In the genomic region with DNA sequence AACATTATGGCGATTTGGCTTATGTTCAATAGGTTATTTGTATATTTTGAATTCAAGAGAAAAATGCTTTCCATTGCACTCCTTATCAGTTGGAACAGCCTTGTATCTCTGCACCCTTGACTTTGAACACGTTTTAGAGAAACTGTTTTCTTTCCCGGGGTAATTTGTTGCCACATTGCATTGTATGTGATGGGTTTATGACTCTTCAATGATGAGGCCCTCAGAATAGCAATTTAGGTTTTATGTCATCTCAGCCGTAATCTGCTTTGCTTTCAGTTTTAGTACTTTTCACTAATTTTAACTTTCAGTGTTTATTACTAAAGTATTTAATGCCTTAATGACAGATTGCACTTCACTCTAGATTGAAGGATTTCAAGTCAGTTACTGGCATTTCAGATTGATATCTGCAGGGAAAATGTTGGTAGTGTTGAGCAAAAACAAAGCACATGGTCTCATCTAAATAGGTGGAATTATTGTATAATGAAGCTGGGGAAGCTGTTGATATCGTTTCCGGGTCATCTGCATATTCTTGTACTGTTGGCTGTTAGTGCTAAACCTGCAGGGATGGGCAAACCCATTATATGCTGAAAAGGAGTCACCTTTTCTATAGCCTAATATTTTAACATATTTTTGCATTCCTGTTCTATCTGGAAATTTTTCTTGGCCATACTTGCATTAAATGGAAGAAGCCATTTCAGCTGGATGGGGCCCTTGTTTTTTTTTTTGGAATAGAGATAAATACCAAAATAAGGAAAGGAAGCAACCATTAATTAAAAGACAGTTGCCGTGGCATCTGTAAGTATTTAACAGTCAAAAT, we compare ENCODE assay signal across 8 cellular contexts. TPM values are rescaled to one million over a fixed set of nuclear protein-coding genes. Genes with fewer than 3 reads are reported as not detected.
DNase-seq lines count a peak whose midpoint lies in the region; ATAC-seq, FAIRE-seq and TF ChIP-seq lines count a peak whose summit lies in the region.

No MANE protein-coding gene starts in this region.

- SMC1A ChIA-PET in GM12878 (lab: Charles Lee; ENCODE audit: uncharacterized antibody, unreplicated experiment): no interaction called here

- intact Hi-C loops in CD8-positive, alpha-beta T cell (cut with DNase I, micrococcal nuclease): loop anchor here in 1 of 2 experiments (2.0 kb wide), 1 partner anchor 13 kb away; no protein-coding TSS in a partner anchor
- intact Hi-C loops in GM12878 (cut with micrococcal nuclease; ENCODE audit: unreplicated experiment) (no loop called here), posterior vena cava (cut with DNase I) (no loop called here)

- H2AFZ ChIP-seq in Karpas-422 (ENCODE audit: low read length) (no peak overlapping the region), GM12878 (ENCODE audit: control insufficient read depth, low read depth, low read length) (no peak overlapping the region)

- no peaks in the 10 kb centered on the region for H3K27me3 Mint-ChIP-seq in CD8-positive, alpha-beta T cell (ENCODE audit: low read depth)
- H3K27me3 Mint-ChIP-seq in memory B cell: no peaks in the 10 kb centered on the region

- peaks cover 51% of the 10 kb centered on the region for H3K4me1 ChIP-seq in CD8-positive, alpha-beta T cell (ENCODE audit: insufficient read depth, low read length)
- H3K4me1 ChIP-seq in Karpas-422 (ENCODE audit: low read length) (peaks cover 30% of the 10 kb centered on the region), GM12878 (ENCODE audit: control insufficient read depth, insufficient read depth, low read length) (no peaks in the 10 kb centered on the region; the same call in 1 of the 2 replicates)

- no peaks in the 10 kb centered on the region for H3K9me3 Mint-ChIP-seq in CD8-positive, alpha-beta T cell
- H3K9me3 Mint-ChIP-seq in memory B cell: no peaks in the 10 kb centered on the region

- peak; percentile 12 for ATAC-seq in CD8-positive, alpha-beta T cell
- ATAC-seq in GM12878 (peak; percentile 25; the same call in 2 of the 3 replicates), memory B cell (ENCODE audit: low read depth) (no peak), GM18907 (IDR thresholded peaks at IDR 0.05; ENCODE audit: unreplicated experiment) (no peak), GM18873 (IDR thresholded peaks at IDR 0.05; ENCODE audit: low FRiP score, unreplicated experiment) (no peak), left lobe of liver (no peak)

- H3K4me2 ChIP-seq in Karpas-422 (ENCODE audit: low read depth, low read length, poor library complexity, severe bottlenecking) (peak overlapping the region; percentile 91), GM12878 (ENCODE audit: control insufficient read depth, insufficient read depth) (peak overlapping the region; percentile 88)

- H3K4me3 ChIP-seq in CD8-positive, alpha-beta T cell (ENCODE audit: low read depth, low read length): peak overlapping the region; percentile 92
- H3K4me3 ChIP-seq in Karpas-422 (ENCODE audit: low read length) (peak overlapping the region; percentile 84), GM12878 (peak overlapping the region; percentile 86)

- POLR2A ChIA-PET in CD8-positive, alpha-beta T cell (lab: Charles Lee): no interaction called here
- POLR2A ChIA-PET in GM12878 (lab: Charles Lee): interaction anchor here (0.7 kb wide), 2 partner anchors 12 to 42 kb away, joined by 3 read pairs; no protein-coding TSS in a partner anchor

- H3K27ac ChIP-seq in CD8-positive, alpha-beta T cell (ENCODE audit: low read depth, low read length): peak overlapping the region; percentile 93
- peak overlapping the region; percentile 88; the same call in 1 of the 2 replicates for H3K27ac ChIP-seq in Karpas-422 (ENCODE audit: low read length)
- peak overlapping the region; percentile 96; the same call in 1 of the 2 replicates for H3K27ac ChIP-seq in GM12878 (ENCODE audit: control insufficient read depth, insufficient read depth)

- CTCF ChIA-PET in CD8-positive, alpha-beta T cell (lab: Charles Lee): interaction anchor here (0.9 kb wide), 1 partner anchor 14 kb away, joined by 3 read pairs; no protein-coding TSS in a partner anchor
- CTCF ChIA-PET in GM12878 (lab: Yijun Ruan, JAX): interaction anchor here (1.3 kb wide), 1 partner anchor 91 kb away, joined by 3 read pairs; no protein-coding TSS in a partner anchor

- no TSS peak for BruUV-seq in GM12878 (replicated peaks; lab: Mats Ljungman, UMichigan)

- H3K27ac Mint-ChIP-seq in CD8-positive, alpha-beta T cell: peak overlapping the region; percentile 99
- H3K27ac Mint-ChIP-seq in memory B cell: peak overlapping the region; percentile 99

- peaks cover 27% of the 10 kb centered on the region for H3K36me3 Mint-ChIP-seq in CD8-positive, alpha-beta T cell
- peaks cover 2% of the 10 kb centered on the region for H3K36me3 Mint-ChIP-seq in memory B cell

- H3K4me1 Mint-ChIP-seq in CD8-positive, alpha-beta T cell (ENCODE audit: low read depth): peaks cover 47% of the 10 kb centered on the region
- H3K4me1 Mint-ChIP-seq in memory B cell: peaks cover 32% of the 10 kb centered on the region

- peaks cover 66% of the 10 kb centered on the region for H4K20me1 ChIP-seq in Karpas-422 (ENCODE audit: insufficient read depth, low read depth, low read length)
- peaks cover 3% of the 10 kb centered on the region; the same call in 1 of the 2 replicates for H4K20me1 ChIP-seq in GM12878 (ENCODE audit: control insufficient read depth, insufficient read depth)

- H3K9ac ChIP-seq in Karpas-422 (ENCODE audit: low read length): peak overlapping the region; percentile 98
- H3K9ac ChIP-seq in GM12878 (ENCODE audit: control insufficient read depth, insufficient read depth, low read length): peak overlapping the region; percentile 98

- H3K27me3 ChIP-seq in CD8-positive, alpha-beta T cell (ENCODE audit: insufficient read depth, low read length): no peaks in the 10 kb centered on the region
- H3K27me3 ChIP-seq in Karpas-422 (ENCODE audit: low read length) (no peaks in the 10 kb centered on the region), GM12878 (replicated peaks in 1 of 2; ENCODE audit: control insufficient read depth in 2 of 2, insufficient read depth in 2 of 2, low read length in 1 of 2) (no peaks in the 10 kb centered on the region)

- H3K9me3 ChIP-seq in CD8-positive, alpha-beta T cell (ENCODE audit: low read length): no peaks in the 10 kb centered on the region
- H3K9me3 ChIP-seq in Karpas-422 (ENCODE audit: low read length) (no peaks in the 10 kb centered on the region), GM12878 (replicated peaks; ENCODE audit: control insufficient read depth, insufficient read depth, low read length) (no peaks in the 10 kb centered on the region)

- WGBS in GM12878 (ENCODE audit: insufficient coverage, insufficient replicate concordance, low lambda C conversion rate, missing lambda C conversion rate): 0% methylated on average over 7 of the region's 7 CpGs

- no peaks in the 10 kb centered on the region for H3K36me3 ChIP-seq in CD8-positive, alpha-beta T cell (ENCODE audit: insufficient read depth, low read length)
- H3K36me3 ChIP-seq in Karpas-422 (ENCODE audit: insufficient read depth, low read length): peaks cover 25% of the 10 kb centered on the region; the same call in 1 of the 2 replicates
- H3K36me3 ChIP-seq in GM12878 (ENCODE audit: control insufficient read depth in 2 of 2, insufficient read depth in 2 of 2, low read length in 1 of 2): peaks cover 0 to 5% of the 10 kb centered on the region in 2 experiments; a peak in 2 of 4 replicates

- in situ Hi-C loops in GM12878 (cut with MboI): no loop called here

- H3K9me2 ChIP-seq in Karpas-422 (replicated peaks; ENCODE audit: insufficient read depth, low read length): no peaks in the 10 kb centered on the region

- FAIRE-seq in GM12878 (lab: Jason Lieb, UNC): no peak

- DNase-seq in CD8-positive, alpha-beta T cell: no peak
- DNase-seq in Karpas-422 (peak; percentile 61), GM12878 (ENCODE audit: low read depth, low spot score) (no peak), memory B cell (ENCODE audit: low spot score in 2 of 2) (no peak), posterior vena cava (ENCODE audit: low spot score) (no peak), left lobe of liver (ENCODE audit: low spot score) (no peak)

- no peak for TF ChIP-seq POLR2A in GM12878 (IDR thresholded peaks at IDR 0.05; ENCODE audit: low read depth, low read length)

- RAD21 ChIA-PET in GM12878 (lab: Charles Lee; ENCODE audit: unreplicated experiment): interaction anchor here (0.5 to 1.2 kb wide), 4 partner anchors 15 to 326 kb away, joined by 3 read pairs; no protein-coding TSS in a partner anchor

- no peak for TF ChIP-seq RAD21 in GM12878 (IDR thresholded peaks at IDR 0.05; ENCODE audit: insufficient read depth, low read depth, low read length)

- TF ChIP-seq CTCF in CD8-positive, alpha-beta T cell (IDR thresholded peaks at IDR 0.05): no peak
- TF ChIP-seq CTCF in GM12878 (IDR thresholded peaks at IDR 0.05 in 2 of 3, conservative IDR thresholded peaks at IDR 0.05 in 1 of 3; ENCODE audit: control insufficient read depth in 2 of 3, extremely low read depth in 1 of 3, insufficient read depth in 1 of 3, low read depth in 3 of 3, low read length in 3 of 3): no peak

- peak overlapping the region; percentile 98 for H3K4me3 Mint-ChIP-seq in CD8-positive, alpha-beta T cell
- peak overlapping the region; percentile 97 for H3K4me3 Mint-ChIP-seq in memory B cell

- no peak for TF ChIP-seq EP300 in GM12878 (IDR thresholded peaks at IDR 0.05; ENCODE audit: borderline replicate concordance in 1 of 2, control insufficient read depth in 1 of 2, low read depth in 2 of 2, low read length in 2 of 2)

- H3K79me2 ChIP-seq in Karpas-422 (ENCODE audit: low read length) (peaks cover 70% of the 10 kb centered on the region), GM12878 (ENCODE audit: control insufficient read depth, insufficient read depth, low read length) (peaks cover 74% of the 10 kb centered on the region)

RNA-seq across cellular contexts. Expression of gene LUC7L3, which starts 2.0 kb away (rescaled TPM):
- total RNA-seq in CD8-positive, alpha-beta T cell: 10 to 100 TPM; 90.0 to 96.1 TPM
- total RNA-seq in Karpas-422 (2014; rRNA removed; shearing (Covaris generic); ENCODE audit: low replicate concordance): 102 and 142 TPM in 2 replicates
- total RNA-seq in GM12878 (2013; cell fraction: nucleolus; rRNA removed): 311 TPM in 2 replicates
- 51.3 and 62.8 TPM in 2 replicates for total RNA-seq in GM12878 (2014; rRNA removed)
- total RNA-seq in GM12878 (2014; rRNA removed; fragmentation: Illumina TruSeq; extraction: Trizol): 97.5 and 107 TPM in 2 replicates
- 126 and 129 TPM in 2 replicates for total RNA-seq in GM12878 (2021)
- 104 TPM for polyA plus RNA-seq in GM12878 (2011; ENCODE audit: low read depth)
- 172 and 341 TPM in 2 replicates for polyA plus RNA-seq in GM12878 (2011; rRNA removed)
- 52.4 and 82.3 TPM in 2 replicates for polyA plus RNA-seq in GM12878 (2011; cell fraction: cytosol; rRNA removed)
- polyA plus RNA-seq in GM12878 (2011; cell fraction: nucleus; rRNA removed): 342 and 344 TPM in 2 replicates
- 126 and 131 TPM in 2 replicates for polyA plus RNA-seq in GM12878 (2012)
- polyA plus RNA-seq in GM12878 (2014; fragmentation: Illumina TruSeq; extraction: Trizol): 176 and 255 TPM in 2 replicates
- 100 to 1,000 TPM; 133 to 164 TPM for polyA plus RNA-seq in GM12878 (2014; fragmentation: Nextera tagmentation; extraction: Ambion mirVana)
- 107 and 145 TPM in 2 replicates for polyA plus RNA-seq in GM12878 (2014; rRNA removed)
- polyA plus RNA-seq in GM12878 (2016; fragmentation: Nextera tagmentation; extraction: Ambion mirVana): 100 to 1,000 TPM; 153 to 157 TPM
- polyA minus RNA-seq in GM12878 (2011; rRNA and poly(A)+ RNA removed): 16.8 and 20.3 TPM in 2 replicates
- polyA minus RNA-seq in GM12878 (2011; cell fraction: cytosol; rRNA and poly(A)+ RNA removed): 15.5 and 17.3 TPM in 2 replicates
- 86.6 and 99.4 TPM in 2 replicates for polyA minus RNA-seq in GM12878 (2011; cell fraction: nucleus; rRNA and poly(A)+ RNA removed)
- 10 to 100 TPM; 82.0 to 92.5 TPM for total RNA-seq in posterior vena cava
- total RNA-seq in left lobe of liver: 43.6 TPM

RNA-seq across cellular contexts. Expression of gene ANKRD40, which starts 13.7 kb away (rescaled TPM):
- 10 to 100 TPM; 23.1 to 24.7 TPM for total RNA-seq in CD8-positive, alpha-beta T cell
- 17.1 and 34.1 TPM in 2 replicates for total RNA-seq in Karpas-422 (2014; rRNA removed; shearing (Covaris generic); ENCODE audit: low replicate concordance)
- total RNA-seq in GM12878 (2013; cell fraction: nucleolus; rRNA removed): 24.6 and 26.3 TPM in 2 replicates
- 14.6 and 17.8 TPM in 2 replicates for total RNA-seq in GM12878 (2014; rRNA removed)
- 19.0 and 19.9 TPM in 2 replicates for total RNA-seq in GM12878 (2014; rRNA removed; fragmentation: Illumina TruSeq; extraction: Trizol)
- 20.5 and 21.7 TPM in 2 replicates for total RNA-seq in GM12878 (2021)
- 7.0 TPM for polyA plus RNA-seq in GM12878 (2011; ENCODE audit: low read depth)
- polyA plus RNA-seq in GM12878 (2011; rRNA removed): 19.9 and 24.2 TPM in 2 replicates
- 10.2 and 12.3 TPM in 2 replicates for polyA plus RNA-seq in GM12878 (2011; cell fraction: cytosol; rRNA removed)
- 8.4 and 10.6 TPM in 2 replicates for polyA plus RNA-seq in GM12878 (2011; cell fraction: nucleus; rRNA removed)
- polyA plus RNA-seq in GM12878 (2012): 8.4 TPM in 2 replicates
- polyA plus RNA-seq in GM12878 (2014; fragmentation: Illumina TruSeq; extraction: Trizol): 20.2 and 23.5 TPM in 2 replicates
- polyA plus RNA-seq in GM12878 (2014; fragmentation: Nextera tagmentation; extraction: Ambion mirVana): 1 to 10 TPM; 6.7 to 6.9 TPM
- 12.5 and 15.0 TPM in 2 replicates for polyA plus RNA-seq in GM12878 (2014; rRNA removed)
- 1 to 10 TPM; 5.9 to 9.6 TPM for polyA plus RNA-seq in GM12878 (2016; fragmentation: Nextera tagmentation; extraction: Ambion mirVana)
- 12.7 and 15.8 TPM in 2 replicates for polyA minus RNA-seq in GM12878 (2011; rRNA and poly(A)+ RNA removed)
- 5.2 and 6.5 TPM in 2 replicates for polyA minus RNA-seq in GM12878 (2011; cell fraction: cytosol; rRNA and poly(A)+ RNA removed)
- 3.9 and 9.3 TPM in 2 replicates for polyA minus RNA-seq in GM12878 (2011; cell fraction: nucleus; rRNA and poly(A)+ RNA removed)
- total RNA-seq in posterior vena cava: 10 to 100 TPM; 57.4 to 77.3 TPM
- 15.6 TPM for total RNA-seq in left lobe of liver

RNA-seq across cellular contexts. Expression of gene ANKRD40CL, which starts 45.9 kb away (rescaled TPM):
- total RNA-seq in CD8-positive, alpha-beta T cell: not detected
- total RNA-seq in Karpas-422 (2014; rRNA removed; shearing (Covaris generic); ENCODE audit: low replicate concordance): not detected in 2 replicates
- total RNA-seq in GM12878 (2013; cell fraction: nucleolus; rRNA removed): not detected in 2 replicates
- total RNA-seq in GM12878 (2014; rRNA removed): not detected in 2 replicates
- total RNA-seq in GM12878 (2014; rRNA removed; fragmentation: Illumina TruSeq; extraction: Trizol): not detected in 2 replicates
- total RNA-seq in GM12878 (2021): not detected in 2 replicates
- not detected for polyA plus RNA-seq in GM12878 (2011; ENCODE audit: low read depth)
- not detected in 2 replicates for polyA plus RNA-seq in GM12878 (2011; rRNA removed)
- not detected in 2 replicates for polyA plus RNA-seq in GM12878 (2011; cell fraction: cytosol; rRNA removed)
- not detected in 2 replicates for polyA plus RNA-seq in GM12878 (2011; cell fraction: nucleus; rRNA removed)
- polyA plus RNA-seq in GM12878 (2012): not detected in 2 replicates
- polyA plus RNA-seq in GM12878 (2014; fragmentation: Illumina TruSeq; extraction: Trizol): not detected in 2 replicates
- polyA plus RNA-seq in GM12878 (2014; fragmentation: Nextera tagmentation; extraction: Ambion mirVana): not detected
- not detected in 2 replicates for polyA plus RNA-seq in GM12878 (2014; rRNA removed)
- not detected for polyA plus RNA-seq in GM12878 (2016; fragmentation: Nextera tagmentation; extraction: Ambion mirVana)
- not detected in 2 replicates for polyA minus RNA-seq in GM12878 (2011; rRNA and poly(A)+ RNA removed)
- polyA minus RNA-seq in GM12878 (2011; cell fraction: cytosol; rRNA and poly(A)+ RNA removed): not detected in 2 replicates
- not detected in 2 replicates for polyA minus RNA-seq in GM12878 (2011; cell fraction: nucleus; rRNA and poly(A)+ RNA removed)
- not detected for total RNA-seq in posterior vena cava
- not detected for total RNA-seq in left lobe of liver

Comparison
In these comparisons a context has a peak if more than half of its experiments do, and no peak if none do; other contexts are left out.
1. ATAC-seq: peak in CD8-positive, alpha-beta T cell (single experiment) and GM12878 (single experiment); none in memory B cell (single experiment), GM18907 (single experiment), GM18873 (single experiment) and left lobe of liver (single experiment).
2. Peak in every context shown above with its lines, with median percentiles within 50 percentile points of each other: H3K27ac ChIP-seq and H3K4me3 ChIP-seq.